ENCODE assay signal across 8 cellular contexts in the genomic region with DNA sequence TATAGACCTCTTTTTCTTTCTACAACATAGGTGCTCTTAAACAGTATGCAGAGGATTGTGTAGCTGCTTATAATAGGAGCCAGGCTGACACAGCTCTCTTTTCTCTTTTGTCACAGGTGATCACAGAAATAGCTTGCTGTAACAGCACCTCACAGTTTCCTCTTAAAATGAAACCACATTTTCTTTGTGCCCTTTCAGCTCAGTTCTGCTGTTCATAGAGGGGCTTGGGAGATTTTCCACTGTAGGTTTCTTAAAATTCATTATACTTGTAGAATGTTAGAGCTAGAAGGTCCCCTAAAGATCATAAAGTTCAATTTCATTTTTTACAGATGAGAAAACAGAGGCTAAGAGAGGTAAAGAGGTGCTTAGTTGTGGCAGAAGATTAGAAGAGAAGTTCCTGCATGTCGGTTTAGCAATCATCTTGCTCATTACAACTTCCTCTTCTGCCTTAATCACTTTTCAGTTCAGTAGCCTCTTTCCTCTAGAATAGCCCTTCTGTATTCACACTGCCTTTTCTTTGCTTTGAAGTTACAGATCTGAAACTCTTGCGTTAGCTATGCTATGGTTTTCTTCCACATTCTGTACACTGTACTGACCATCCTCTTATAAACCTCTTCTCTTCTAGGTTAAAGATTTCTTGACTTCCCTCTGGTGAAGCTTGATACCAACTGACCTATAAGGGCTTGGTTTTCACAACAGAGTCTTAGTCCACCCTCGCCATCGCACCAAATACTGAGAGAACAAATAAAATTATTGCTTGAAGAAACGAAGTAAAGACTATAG. TPM values are rescaled to one million over a fixed set of nuclear protein-coding genes. Genes with fewer than 3 reads are reported as not detected.
DNase-seq lines count a peak whose midpoint lies in the region; ATAC-seq and TF ChIP-seq lines count a peak whose summit lies in the region.

No MANE protein-coding gene starts in this region.

- H3K4me3 ChIP-seq in Karpas-422 (ENCODE audit: low read length): peak overlapping the region; percentile 42

- H2AFZ ChIP-seq in Karpas-422 (ENCODE audit: low read length): peak overlapping the region; percentile 49; the same call in 1 of the 2 replicates

- DNase-seq in Karpas-422 (peak; percentile 83), globus pallidus (ENCODE audit: low spot score) (peak; percentile 22), MCF 10A (ENCODE audit: unreplicated experiment) (no peak), NCI-H128 (lab: John Stamatoyannopoulos, UW; ENCODE audit: unreplicated experiment) (no peak), T1000 (lab: John Stamatoyannopoulos, UW) (no peak)
- DNase-seq in stimulated activated CD4-positive, alpha-beta T cell treated with anti-CD3 and anti-CD28 coated beads, Interleukin-12 subunit alpha, Interleukin-12 subunit beta, amount 100 ng/mL, for 4 hours: no peak

- peaks cover 41% of the 10 kb centered on the region for H3K36me3 Mint-ChIP-seq in MCF 10A (ENCODE audit: insufficient read depth, unreplicated experiment)

- POLR2A ChIA-PET in MCF 10A (lab: Yijun Ruan, JAX): interaction anchor here (1.0 to 1.2 kb wide), 3 partner anchors 16 to 109 kb away, joined by 3 to 4 read pairs (median 3); no protein-coding TSS in a partner anchor

- H3K27ac ChIP-seq in Karpas-422 (ENCODE audit: low read length): peak overlapping the region; percentile 98

- CTCF ChIA-PET in MCF 10A (lab: Yijun Ruan, JAX): interaction anchor here (0.8 kb wide), 1 partner anchor 140 kb away, joined by 3 read pairs; no protein-coding TSS in a partner anchor

- no peak overlapping the region for H3K4me3 Mint-ChIP-seq in MCF 10A (ENCODE audit: unreplicated experiment)

- BruUV-seq in MCF 10A (replicated peaks; lab: Mats Ljungman, UMichigan): no TSS peak

- H3K27me3 ChIP-seq in Karpas-422 (ENCODE audit: low read length): no peaks in the 10 kb centered on the region

- H3K27me3 Mint-ChIP-seq in MCF 10A (ENCODE audit: insufficient read depth, unreplicated experiment): no peaks in the 10 kb centered on the region

- H3K36me3 ChIP-seq in Karpas-422 (ENCODE audit: insufficient read depth, low read length): peaks cover 26% of the 10 kb centered on the region

- no peaks in the 10 kb centered on the region for H3K79me2 ChIP-seq in Karpas-422 (ENCODE audit: low read length)

- H3K9me2 ChIP-seq in Karpas-422 (replicated peaks; ENCODE audit: insufficient read depth, low read length): no peaks in the 10 kb centered on the region

- H3K9ac ChIP-seq in Karpas-422 (ENCODE audit: low read length): peak overlapping the region; percentile 67

- H3K4me1 Mint-ChIP-seq in MCF 10A (ENCODE audit: insufficient read depth, unreplicated experiment): peaks cover 9% of the 10 kb centered on the region

- no peaks in the 10 kb centered on the region for H3K9me3 Mint-ChIP-seq in MCF 10A (ENCODE audit: unreplicated experiment)

- no peaks in the 10 kb centered on the region for H4K20me1 ChIP-seq in Karpas-422 (ENCODE audit: insufficient read depth, low read depth, low read length)

- ATAC-seq in GM18499 (IDR thresholded peaks at IDR 0.05; ENCODE audit: insufficient read depth, unreplicated experiment) (peak; percentile 47), GM21529 (IDR thresholded peaks at IDR 0.05; ENCODE audit: unreplicated experiment) (peak; percentile 50)

- intact Hi-C loops in MCF 10A (cut with micrococcal nuclease): no loop called here

- peak overlapping the region; percentile 74 for H3K4me2 ChIP-seq in Karpas-422 (ENCODE audit: low read depth, low read length, poor library complexity, severe bottlenecking)

- H3K27ac Mint-ChIP-seq in MCF 10A (ENCODE audit: low read depth, unreplicated experiment): no peak overlapping the region

- H3K4me1 ChIP-seq in Karpas-422 (ENCODE audit: low read length): peaks cover 51% of the 10 kb centered on the region

- no peaks in the 10 kb centered on the region for H3K9me3 ChIP-seq in Karpas-422 (ENCODE audit: low read length)

- no peak for TF ChIP-seq CTCF in MCF 10A (IDR thresholded peaks at IDR 0.05; ENCODE audit: unreplicated experiment)

RNA-seq across cellular contexts. Expression of a gene that starts 35.1 kb away (rescaled TPM):
- 31.6 and 37.4 TPM in 2 replicates for total RNA-seq in Karpas-422 (2014; rRNA removed; shearing (Covaris generic); ENCODE audit: low replicate concordance)
- 21.0 and 22.1 TPM in 2 replicates for total RNA-seq in MCF 10A (2022)

Comparison
In these comparisons a context has a peak if more than half of its experiments do, and no peak if none do; other contexts are left out.
1. DNase-seq: peak in Karpas-422 (single experiment) and globus pallidus (single experiment); none in MCF 10A (single experiment), NCI-H128 (single experiment), T1000 (single experiment) and stimulated activated CD4-positive, alpha-beta T cell treated with anti-CD3 and anti-CD28 coated beads, Interleukin-12 subunit alpha, Interleukin-12 subunit beta, amount 100 ng/mL, for 4 hours (single experiment).